8 cellular contexts compared by ENCODE assay signal in genomic region chr15:50906954-50907865, GRCh38. TPM values are rescaled to one million over a fixed set of nuclear protein-coding genes. Genes with fewer than 3 reads are reported as not detected.
DNase-seq lines count a peak whose midpoint lies in the region; ATAC-seq and TF ChIP-seq lines count a peak whose summit lies in the region.

No MANE protein-coding gene starts in this region.

- in situ Hi-C loops in transverse colon (cut with MboI; ENCODE audit: low pct_ligation_motif_present in 1 of 4, low pct_unique_long_range_greater_than_20kb in 1 of 4, low sequenced_read_pairs in 3 of 4), result loop anchor here in 3 of 4 donors (10.0 to 25.0 kb wide), 2 partner anchors 232 to 445 kb away; no protein-coding TSS in a partner anchor

- no peaks in the 10 kb centered on the region for H3F3A ChIP-seq in Loucy (ENCODE audit: low read depth)

- H3K9me3 ChIP-seq in ES-I3 (ENCODE audit: control insufficient read depth, insufficient read depth, low read length) (no peaks in the 10 kb centered on the region), Loucy (ENCODE audit: insufficient read depth, low read depth, low read length) (no peaks in the 10 kb centered on the region), parathyroid adenoma (ENCODE audit: control insufficient read depth, low read length) (no peaks in the 10 kb centered on the region), transverse colon (no peaks in the 10 kb centered on the region)

- H3K27me3 ChIP-seq in Loucy (ENCODE audit: insufficient read depth, low read length, poor library complexity, severe bottlenecking) (no peaks in the 10 kb centered on the region), parathyroid adenoma (ENCODE audit: control insufficient read depth, insufficient read depth, low read length) (no peaks in the 10 kb centered on the region), transverse colon (no peaks in the 10 kb centered on the region)

- no peaks in the 10 kb centered on the region for H4K20me1 ChIP-seq in Loucy (ENCODE audit: insufficient read depth, low read length, poor library complexity, severe bottlenecking)

- H3K9me2 ChIP-seq in Loucy (replicated peaks; ENCODE audit: low read depth, low read length), result no peaks in the 10 kb centered on the region

- H3K4me2 ChIP-seq in Loucy (ENCODE audit: low read depth, low read length, poor library complexity, severe bottlenecking) (peak overlapping the region; percentile 98), parathyroid adenoma (ENCODE audit: low read length) (peak overlapping the region; percentile 91)

- H2AFZ ChIP-seq in Loucy (ENCODE audit: low read length), result peak overlapping the region; percentile 100
- peak overlapping the region; percentile 94 for H2AFZ ChIP-seq in parathyroid adenoma

- peak; percentile 62 for ATAC-seq in GM21786 (IDR thresholded peaks at IDR 0.05; ENCODE audit: unreplicated experiment)

- H3K27ac ChIP-seq in parathyroid adenoma, result peak overlapping the region; percentile 81
- H3K27ac ChIP-seq in transverse colon, result peak overlapping the region; percentile 89 to 93 (median 93)

- TF ChIP-seq CTCF in Loucy (conservative IDR thresholded peaks at IDR 0.05; ENCODE audit: low read length) (no peak), epithelial cell of proximal tubule (conservative IDR thresholded peaks at IDR 0.05; ENCODE audit: low read depth, low read length) (no peak), parathyroid adenoma (IDR thresholded peaks at IDR 0.05) (no peak), transverse colon (IDR thresholded peaks at IDR 0.05) (no peak)

- peaks cover 42% of the 10 kb centered on the region for H3K79me2 ChIP-seq in Loucy (ENCODE audit: insufficient read depth, low read length)
- H3K79me2 ChIP-seq in parathyroid adenoma, result peaks cover 3% of the 10 kb centered on the region

- peak; percentile 57 for DNase-seq in activated CD8-positive, alpha-beta memory T cell treated with anti-CD3 and anti-CD28 coated beads, Interleukin-2, amount 50 U/mL, for 24 hours (ENCODE audit: extremely low read depth)
- DNase-seq in epithelial cell of proximal tubule (ENCODE audit: low read depth) (no peak), transverse colon (peak; percentile 57), islet precursor cell (no peak)

- H3K36me3 ChIP-seq in ES-I3 (ENCODE audit: insufficient read depth, low read length) (0 out of 2 replicates have a peak, but pooled peaks cover 4% of the 10 kb centered on the region), Loucy (ENCODE audit: insufficient read depth, low read length) (no peaks in the 10 kb centered on the region), parathyroid adenoma (ENCODE audit: control insufficient read depth, insufficient read depth, low read length) (no peaks in the 10 kb centered on the region), transverse colon (no peaks in the 10 kb centered on the region)

- peak overlapping the region; percentile 92 for H3K4me3 ChIP-seq in Loucy (ENCODE audit: low read length, poor library complexity, severe bottlenecking)
- H3K4me3 ChIP-seq in epithelial cell of proximal tubule (ENCODE audit: low read depth, low read length), result peak overlapping the region; percentile 84
- peak overlapping the region; percentile 71 for H3K4me3 ChIP-seq in parathyroid adenoma (ENCODE audit: low read depth, low read length)
- H3K4me3 ChIP-seq in transverse colon, result peak overlapping the region; percentile 81 to 98 (median 88)

- 25 to 32% methylated on average over 17 to 23 of the region's 23 CpGs for WGBS in transverse colon (ENCODE audit: low coverage in 1 of 2), 2 donors

- TF ChIP-seq EP300 in transverse colon (IDR thresholded peaks at IDR 0.05; ENCODE audit: low read depth), result no peak

- intact Hi-C loops in transverse colon (cut with DNase I; ENCODE audit: low total_unique reads), result loop anchor here (10.0 kb wide), 1 partner anchor 222 kb away; the partner anchor contains the start of gene TRPM7

- peak; percentile 43 for TF ChIP-seq POLR2A in transverse colon (IDR thresholded peaks at IDR 0.05)

- no peaks in the 10 kb centered on the region for H3K4me1 ChIP-seq in ES-I3 (ENCODE audit: insufficient read depth, low read length)
- peaks cover 29% of the 10 kb centered on the region for H3K4me1 ChIP-seq in Loucy (ENCODE audit: insufficient read depth, low read length, poor library complexity, severe bottlenecking)
- no peaks in the 10 kb centered on the region for H3K4me1 ChIP-seq in parathyroid adenoma
- peaks cover 3 to 32% (median 26%) of the 10 kb centered on the region in 4 donors for H3K4me1 ChIP-seq in transverse colon

- H3K9ac ChIP-seq in ES-I3 (ENCODE audit: low read depth, low read length) (peak overlapping the region; percentile 70), Loucy (ENCODE audit: low read depth, low read length, poor library complexity, severe bottlenecking) (peak overlapping the region; percentile 97), parathyroid adenoma (peak overlapping the region; percentile 37)

RNA-seq across cellular contexts. Expression of gene AP4E1, which starts 1.3 kb away (rescaled TPM):
- total RNA-seq in epithelial cell of proximal tubule (4.6 and 7.4 TPM in 2 replicates), transverse colon (10 to 100 TPM in 2 of 4 donors, 1 to 10 TPM in 2; 6.0 to 22.4 (median 9.9) TPM)

Comparison
In these comparisons a context has a peak if more than half of its experiments do, and no peak if none do; other contexts are left out.
1. H3K9ac ChIP-seq: peak in every context shown above with its lines; median percentile 97 in Loucy; 70 in ES-I3; 37 in parathyroid adenoma.
2. DNase-seq: peak in activated CD8-positive, alpha-beta memory T cell treated with anti-CD3 and anti-CD28 coated beads, Interleukin-2, amount 50 U/mL, for 24 hours (single experiment) and transverse colon (single experiment); none in epithelial cell of proximal tubule (single experiment) and islet precursor cell (single experiment).
3. Peak in every context shown above with its lines, with median percentiles within 50 percentile points of each other: H3K4me3 ChIP-seq.